ENCODE assay signal across 8 cellular contexts in the genomic region with DNA sequence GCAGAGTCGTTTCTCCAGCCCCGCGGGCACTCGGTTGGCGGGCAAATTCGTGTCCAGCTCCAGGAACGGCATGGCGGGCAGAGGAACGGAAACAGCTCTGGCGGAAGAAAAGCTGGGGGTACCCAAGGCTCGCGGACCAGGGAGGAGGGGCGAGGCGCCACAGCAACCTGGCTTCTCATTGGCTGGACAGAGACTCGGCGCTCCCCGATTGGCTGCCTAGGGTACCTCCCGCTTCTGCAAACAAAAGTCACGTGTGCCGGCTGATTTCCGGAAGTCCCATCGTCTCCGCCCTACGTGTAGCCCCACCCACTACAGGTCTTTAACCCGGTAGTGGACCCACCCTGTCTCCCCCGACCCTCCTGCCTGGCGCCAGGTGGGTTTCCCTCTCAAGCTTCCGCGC. TPM values are rescaled to one million over a fixed set of nuclear protein-coding genes. Genes with fewer than 3 reads are reported as not detected.
DNase-seq lines count a peak whose midpoint lies in the region; ATAC-seq and TF ChIP-seq lines count a peak whose summit lies in the region.
"Not testable (repeated sequence)": the region's sequence is repeated elsewhere in the genome, so short reads cannot be mapped to it uniquely, and the experiment has no call there.

DDT (minus strand) TSS at position 99 of the 400 bp plus-strand sequence; CDS start at position 72, 27 bp downstream.

- H3K4me3 Mint-ChIP-seq in brain, neural progenitor cell: not testable (repeated sequence)

- H3K4me2 ChIP-seq in neural progenitor cell: not testable (repeated sequence)

- H2AFZ ChIP-seq in neural progenitor cell (replicated peaks): not testable (repeated sequence)

- not testable (repeated sequence) for TF ChIP-seq CTCF in RWPE2 (IDR thresholded peaks at IDR 0.05; ENCODE audit: poor library complexity, severe bottlenecking); brain (conservative IDR thresholded peaks at IDR 0.05); heart right ventricle (IDR thresholded peaks at IDR 0.05); neural progenitor cell (IDR thresholded peaks at IDR 0.05)

- not testable (repeated sequence) for H3K4me1 Mint-ChIP-seq in brain, neural progenitor cell

- peaks cover 19% of the 10 kb centered on the region for H3K36me3 Mint-ChIP-seq in brain
- peaks cover 15% of the 10 kb centered on the region for H3K36me3 Mint-ChIP-seq in neural progenitor cell

- H3F3A ChIP-seq in neural progenitor cell (ENCODE audit: low read depth): not testable (repeated sequence)

- H3K9me3 Mint-ChIP-seq in brain, neural progenitor cell: not testable (repeated sequence)

- H3K4me3 ChIP-seq in RWPE2 (ENCODE audit: severe bottlenecking); heart right ventricle; neural progenitor cell: not testable (repeated sequence)

- ATAC-seq in GM18867 (IDR thresholded peaks at IDR 0.05; ENCODE audit: unreplicated experiment) (peak; percentile 90), GM21825 (IDR thresholded peaks at IDR 0.05; ENCODE audit: unreplicated experiment) (peak; percentile 85), HG03139 (IDR thresholded peaks at IDR 0.05; ENCODE audit: unreplicated experiment) (peak; percentile 80), RWPE2 (ENCODE audit: low read depth) (peak; percentile 89), heart right ventricle (peak; percentile 89 to 99 (median 97))

- no CpG with 5 or more reads among the region's 29 CpGs for WGBS in heart right ventricle, 2 donors

- not testable (repeated sequence) for H3K79me2 ChIP-seq in neural progenitor cell (ENCODE audit: low read depth)

- not testable (repeated sequence) for H3K4me1 ChIP-seq in RWPE2 (ENCODE audit: insufficient read depth, poor library complexity, severe bottlenecking); neural progenitor cell
- H3K4me1 ChIP-seq in heart right ventricle: peaks cover 0 to 19% (median 0%) of the 10 kb centered on the region in 9 donors

- not testable (repeated sequence) for H3K27me3 Mint-ChIP-seq in brain; neural progenitor cell (ENCODE audit: insufficient read depth, low read depth)

- not testable (repeated sequence) for H3K27ac Mint-ChIP-seq in brain, neural progenitor cell

- not testable (repeated sequence) for H4K20me1 ChIP-seq in neural progenitor cell (ENCODE audit: low read depth)

- intact Hi-C loops in heart right ventricle (cut with DNase I): loop anchor here in 6 of 10 donors (5.0 to 10.0 kb wide), 4 partner anchors 42 to 60 kb away; no protein-coding TSS in a partner anchor

- H3K27me3 ChIP-seq in RWPE2 (ENCODE audit: insufficient read depth, poor library complexity, severe bottlenecking); heart right ventricle; neural progenitor cell: not testable (repeated sequence)

- H3K9me3 ChIP-seq in RWPE2 (ENCODE audit: severe bottlenecking); heart right ventricle; neural progenitor cell (ENCODE audit: low read depth): not testable (repeated sequence)

- not testable (repeated sequence) for DNase-seq in RWPE2 (ENCODE audit: low spot score); heart right ventricle; neural progenitor cell (ENCODE audit: low spot score); ureter (ENCODE audit: low spot score)

- not testable (repeated sequence) for H3K27ac ChIP-seq in RWPE2 (ENCODE audit: poor library complexity, severe bottlenecking); heart right ventricle; neural progenitor cell

- H3K9ac ChIP-seq in neural progenitor cell: not testable (repeated sequence)

- H3K36me3 ChIP-seq in RWPE2 (ENCODE audit: low read depth) (peaks cover 24% of the 10 kb centered on the region), heart right ventricle (peaks cover 0 to 28% (median 12%) of the 10 kb centered on the region in 9 donors)
- not testable (repeated sequence) for H3K36me3 ChIP-seq in neural progenitor cell

RNA-seq across cellular contexts. Expression of gene DDT, which starts in this region (rescaled TPM):
- 116 TPM for polyA plus RNA-seq in brain (ENCODE audit: insufficient read depth, low read depth, low replicate concordance)
- total RNA-seq in heart right ventricle: 100 to 1,000 TPM; 118 to 226 (median 143) TPM
- 100 to 1,000 TPM; 179 to 300 TPM for polyA plus RNA-seq in heart right ventricle
- total RNA-seq in neural progenitor cell (ENCODE audit: low replicate concordance): 34.5 and 85.3 TPM in 2 replicates
- total RNA-seq in ureter: 129 TPM
